Comparison of ENCODE assay signal across 33 cellular contexts in genomic region chr6:113786168-113786567, GRCh38.
DNase-seq lines count a peak whose midpoint lies in the region; ATAC-seq and TF ChIP-seq lines count a peak whose summit lies in the region.
"Had no signal": no experiment of that assay in that cellular context is flagged by ENCODE, and none has a peak within 500 bp of the region (broad histone marks: within the 10 kb centered on the region; RNA-seq: fewer than 3 reads in every experiment).

No MANE protein-coding gene starts in this region.

- peaks cover 0 to 4% (median 0%) of the 10 kb centered on the region in 4 donors for H3K4me1 ChIP-seq in Peyer's patch
- H3K4me1 ChIP-seq in osteoblast (ENCODE audit: insufficient read depth, low read length), result peaks cover 9% of the 10 kb centered on the region
- H3K4me1 ChIP-seq: gastrocnemius medialis, HAP-1, parathyroid adenoma, spleen, vagina had no signal

- H3K9me3 Mint-ChIP-seq in activated naive CD4-positive, alpha-beta T cell treated with anti-CD3 and anti-CD28 coated beads, Interleukin-2, amount 10 ng/mL, durations not matched to agents 7 days and 5 days, result no peaks in the 10 kb centered on the region
- H3K9me3 Mint-ChIP-seq in mesothelial cell of epicardium, result no peaks in the 10 kb centered on the region
- H3K9me3 Mint-ChIP-seq: activated CD4-positive, alpha-beta memory T cell treated with anti-CD3 and anti-CD28 coated beads, Interleukin-2, amount 10 ng/mL, durations not matched to agents 7 days and 5 days; activated naive CD4-positive, alpha-beta T cell treated with anti-CD3 and anti-CD28 coated beads for 36 hours; activated T-helper 1 cell treated with anti-CD3 and anti-CD28 coated beads, Interleukin-12 subunit alpha, Interleukin-12 subunit beta, Interleukin-2, Interleukin-4 antibody, amounts not matched to agents 30 ng/mL and 10 ng/mL and 1 ng/mL, durations not matched to agents 14 hours and 24 hours and 36 hours; IgD-negative memory B cell; nephron progenitor cell; stimulated activated naive CD8-positive, alpha-beta T cell treated with anti-CD3 and anti-CD28 coated beads, Interleukin-15, Interleukin-2, amounts not matched to agents 100 ng/mL and 50 ng/mL, for 24 hours; T-helper 1 cell treated with Interleukin-12 subunit alpha and Interleukin-12 subunit beta and Interleukin-4 antibody, amounts not matched to agents 30 μg/mL and 1 μg/mL, for 36 hours had no signal

- peak overlapping the region in 3 of 4 donors; percentile 54 to 68 (median 57) for H3K27ac ChIP-seq in Peyer's patch
- H3K27ac ChIP-seq in osteoblast (ENCODE audit: low read depth, low read length), result no peak overlapping the region
- H3K27ac ChIP-seq: gastrocnemius medialis, parathyroid adenoma, spleen, thoracic aorta, vagina had no signal

- H3K27ac Mint-ChIP-seq in activated naive CD4-positive, alpha-beta T cell treated with anti-CD3 and anti-CD28 coated beads, Interleukin-2, amount 10 ng/mL, durations not matched to agents 7 days and 5 days, result no peak overlapping the region
- H3K27ac Mint-ChIP-seq in mesothelial cell of epicardium, result no peak overlapping the region
- H3K27ac Mint-ChIP-seq: activated CD4-positive, alpha-beta memory T cell treated with anti-CD3 and anti-CD28 coated beads, Interleukin-2, amount 10 ng/mL, durations not matched to agents 7 days and 5 days; activated naive CD4-positive, alpha-beta T cell treated with anti-CD3 and anti-CD28 coated beads for 36 hours; activated T-helper 1 cell treated with anti-CD3 and anti-CD28 coated beads, Interleukin-12 subunit alpha, Interleukin-12 subunit beta, Interleukin-2, Interleukin-4 antibody, amounts not matched to agents 30 ng/mL and 10 ng/mL and 1 ng/mL, durations not matched to agents 14 hours and 24 hours and 36 hours; IgD-negative memory B cell; nephron progenitor cell; stimulated activated naive CD8-positive, alpha-beta T cell treated with anti-CD3 and anti-CD28 coated beads, Interleukin-15, Interleukin-2, amounts not matched to agents 100 ng/mL and 50 ng/mL, for 24 hours; T-helper 1 cell treated with Interleukin-12 subunit alpha and Interleukin-12 subunit beta and Interleukin-4 antibody, amounts not matched to agents 30 μg/mL and 1 μg/mL, for 36 hours had no signal

- no peaks in the 10 kb centered on the region for H3K36me3 Mint-ChIP-seq in activated naive CD4-positive, alpha-beta T cell treated with anti-CD3 and anti-CD28 coated beads, Interleukin-2, amount 10 ng/mL, durations not matched to agents 7 days and 5 days
- H3K36me3 Mint-ChIP-seq in mesothelial cell of epicardium, result no peaks in the 10 kb centered on the region

- TF ChIP-seq CTCF in Peyer's patch (IDR thresholded peaks at IDR 0.05) (no peak), osteoblast (IDR thresholded peaks at IDR 0.05; ENCODE audit: extremely low read depth, low read depth, low read length) (no peak), mesothelial cell of epicardium (IDR thresholded peaks at IDR 0.05; ENCODE audit: unreplicated experiment) (no peak)

- peak; percentile 3 for DNase-seq in ACHN
- no peak for DNase-seq in Peyer's patch
- DNase-seq in glomerular visceral epithelial cell (ENCODE audit: extremely low spot score), result peak; percentile 21
- DNase-seq in osteoblast (ENCODE audit: insufficient read length, low spot score, missing footprints), result peak; percentile 26
- no peak for DNase-seq in activated naive CD4-positive, alpha-beta T cell treated with anti-CD3 and anti-CD28 coated beads, Interleukin-2, amount 10 ng/mL, durations not matched to agents 7 days and 5 days
- no peak for DNase-seq in mesothelial cell of epicardium (ENCODE audit: low spot score in 2 of 2, unreplicated experiment in 2 of 2)
- DNase-seq: activated CD4-positive, alpha-beta memory T cell treated with anti-CD3 and anti-CD28 coated beads, Interleukin-2, amount 10 ng/mL, durations not matched to agents 7 days and 5 days; activated CD4-positive, alpha-beta T cell treated with anti-CD3 and anti-CD28 coated beads for 1 hour; activated CD8-positive, alpha-beta memory T cell treated with anti-CD3 and anti-CD28 coated beads, Interleukin-2, amount 50 U/mL, for 48 hours; activated naive CD4-positive, alpha-beta T cell treated with anti-CD3 and anti-CD28 coated beads for 36 hours; amniotic stem cell; DMS79 treated with DMSO at 0.1 percent for 48 hours; gastrocnemius medialis; GDM1; NCI-H1092; NCI-H1694 treated with DMSO at 0.1 percent for 48 hours; NCI-H446; NCI-H82; nephron progenitor cell; right cardiac atrium; spleen; stimulated activated CD4-positive, alpha-beta T cell treated with anti-CD3 and anti-CD28 coated beads, Interleukin-2, amount 100 ng/mL, for 24 hours had no signal

- no peaks in the 10 kb centered on the region for H3K79me2 ChIP-seq in osteoblast (ENCODE audit: insufficient read depth, low read length)
- H3K79me2 ChIP-seq: parathyroid adenoma had no signal

- H3K27me3 Mint-ChIP-seq in activated naive CD4-positive, alpha-beta T cell treated with anti-CD3 and anti-CD28 coated beads, Interleukin-2, amount 10 ng/mL, durations not matched to agents 7 days and 5 days, result no peaks in the 10 kb centered on the region
- no peaks in the 10 kb centered on the region for H3K27me3 Mint-ChIP-seq in mesothelial cell of epicardium (ENCODE audit: low read depth)
- H3K27me3 Mint-ChIP-seq: IgD-negative memory B cell; stimulated activated naive CD8-positive, alpha-beta T cell treated with anti-CD3 and anti-CD28 coated beads, Interleukin-15, Interleukin-2, amounts not matched to agents 100 ng/mL and 50 ng/mL, for 24 hours had no signal

- H3K27me3 ChIP-seq in Peyer's patch (no peaks in the 10 kb centered on the region), osteoblast (ENCODE audit: insufficient read depth, low read length) (no peaks in the 10 kb centered on the region)
- H3K27me3 ChIP-seq: gastrocnemius medialis, spleen, vagina had no signal

- no peaks in the 10 kb centered on the region for H3K4me1 Mint-ChIP-seq in activated naive CD4-positive, alpha-beta T cell treated with anti-CD3 and anti-CD28 coated beads, Interleukin-2, amount 10 ng/mL, durations not matched to agents 7 days and 5 days
- peaks cover 3% of the 10 kb centered on the region for H3K4me1 Mint-ChIP-seq in mesothelial cell of epicardium
- H3K4me1 Mint-ChIP-seq: activated CD4-positive, alpha-beta memory T cell treated with anti-CD3 and anti-CD28 coated beads, Interleukin-2, amount 10 ng/mL, durations not matched to agents 7 days and 5 days; nephron progenitor cell had no signal

- H3K4me2 ChIP-seq in osteoblast (ENCODE audit: insufficient read depth, low read length), result no peak overlapping the region

- H3K4me3 ChIP-seq in Peyer's patch, result no peak overlapping the region
- H3K4me3 ChIP-seq in osteoblast (ENCODE audit: insufficient read depth, low read length), result no peak overlapping the region
- H3K4me3 ChIP-seq: gastrocnemius medialis, HAP-1, lung, spleen, thoracic aorta, vagina had no signal

- H3K9me3 ChIP-seq in Peyer's patch (no peaks in the 10 kb centered on the region), osteoblast (ENCODE audit: low read depth, low read length) (no peaks in the 10 kb centered on the region)
- H3K9me3 ChIP-seq: gastrocnemius medialis, HAP-1, spleen, thoracic aorta, vagina had no signal

- CTCF ChIA-PET in activated naive CD4-positive, alpha-beta T cell treated with anti-CD3 and anti-CD28 coated beads, Interleukin-2, amount 10 ng/mL, durations not matched to agents 7 days and 5 days (lab: Charles Lee), result interaction anchor here (0.9 kb wide), 1 partner anchor 18 kb away, joined by 3 read pairs; no protein-coding TSS in a partner anchor

- H3K4me3 Mint-ChIP-seq in activated naive CD4-positive, alpha-beta T cell treated with anti-CD3 and anti-CD28 coated beads, Interleukin-2, amount 10 ng/mL, durations not matched to agents 7 days and 5 days, result no peak overlapping the region
- H3K4me3 Mint-ChIP-seq in mesothelial cell of epicardium, result no peak overlapping the region
- H3K4me3 Mint-ChIP-seq: activated CD4-positive, alpha-beta memory T cell treated with anti-CD3 and anti-CD28 coated beads, Interleukin-2, amount 10 ng/mL, durations not matched to agents 7 days and 5 days; activated naive CD4-positive, alpha-beta T cell treated with anti-CD3 and anti-CD28 coated beads for 36 hours; activated T-helper 1 cell treated with anti-CD3 and anti-CD28 coated beads, Interleukin-12 subunit alpha, Interleukin-12 subunit beta, Interleukin-2, Interleukin-4 antibody, amounts not matched to agents 30 ng/mL and 10 ng/mL and 1 ng/mL, durations not matched to agents 14 hours and 24 hours and 36 hours; IgD-negative memory B cell; nephron progenitor cell; stimulated activated naive CD8-positive, alpha-beta T cell treated with anti-CD3 and anti-CD28 coated beads, Interleukin-15, Interleukin-2, amounts not matched to agents 100 ng/mL and 50 ng/mL, for 24 hours; T-helper 1 cell treated with Interleukin-12 subunit alpha and Interleukin-12 subunit beta and Interleukin-4 antibody, amounts not matched to agents 30 μg/mL and 1 μg/mL, for 36 hours had no signal

- no peaks in the 10 kb centered on the region for H4K20me1 ChIP-seq in osteoblast (ENCODE audit: insufficient read depth, low read length)

- ATAC-seq in HG03108 (IDR thresholded peaks at IDR 0.05; ENCODE audit: unreplicated experiment) (no peak), GM21367 (IDR thresholded peaks at IDR 0.05; ENCODE audit: unreplicated experiment) (no peak)
- ATAC-seq: gastrocnemius medialis, right cardiac atrium had no signal

- in situ Hi-C loops in ACHN (cut with HindIII; ENCODE audit: low pct_ligation_motif_present, low pct_unique_long_range_greater_than_20kb, low sequenced_read_pairs), result no loop called here

- TF ChIP-seq POLR2A in Peyer's patch (IDR thresholded peaks at IDR 0.05), result no peak

- H3K36me3 ChIP-seq in Peyer's patch (no peaks in the 10 kb centered on the region), osteoblast (ENCODE audit: insufficient read depth, low read length) (no peaks in the 10 kb centered on the region)
- H3K36me3 ChIP-seq: gastrocnemius medialis, HAP-1, spleen, thoracic aorta, vagina had no signal

- H2AFZ ChIP-seq in osteoblast (ENCODE audit: low read length), result no peak overlapping the region
- H2AFZ ChIP-seq: parathyroid adenoma had no signal

Comparison
In these comparisons a context has a peak if more than half of its experiments do, and no peak if none do; other contexts are left out.
1. DNase-seq: peak in ACHN (single experiment), glomerular visceral epithelial cell (single experiment) and osteoblast (single experiment); none in Peyer's patch (0 of 3), activated naive CD4-positive, alpha-beta T cell treated with anti-CD3 and anti-CD28 coated beads, Interleukin-2, amount 10 ng/mL, durations not matched to agents 7 days and 5 days (single experiment) and mesothelial cell of epicardium (0 of 2).